ENCODE assay signal across 27 cellular contexts in the genomic region with DNA sequence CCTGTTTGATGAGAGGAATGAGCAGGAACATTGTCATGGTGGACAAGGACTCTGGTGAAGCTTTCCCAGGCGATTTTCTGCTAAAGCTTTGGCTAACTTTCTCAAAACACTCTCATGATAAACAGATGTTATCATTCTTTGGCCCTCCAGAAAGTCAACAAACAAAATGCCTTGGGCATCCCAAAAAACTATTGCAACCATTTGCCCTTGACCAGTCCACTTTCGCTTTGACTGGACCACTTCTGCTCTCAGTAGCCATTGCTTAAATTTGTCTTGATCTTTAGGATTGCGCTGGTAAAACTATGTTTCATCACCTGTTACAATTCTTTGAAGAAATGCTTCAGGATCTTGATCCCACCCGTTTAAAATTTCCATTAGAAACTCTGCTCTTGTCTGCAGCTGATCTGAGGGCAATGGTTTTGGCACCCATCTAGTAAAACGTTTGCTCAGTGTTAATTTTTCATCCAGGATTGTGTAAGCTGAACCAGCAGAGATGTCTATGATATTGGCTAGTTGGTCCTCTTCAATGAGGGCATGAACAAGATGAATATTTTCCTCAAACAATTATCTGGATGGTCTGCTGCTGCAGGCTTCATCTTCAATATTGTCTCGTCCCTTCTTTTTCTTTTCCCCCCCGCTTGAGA. TPM values are rescaled to one million over a fixed set of nuclear protein-coding genes. Genes with fewer than 3 reads are reported as not detected.
"Had no signal": no experiment of that assay in that cellular context is flagged by ENCODE, and none has a peak within 500 bp of the region (broad histone marks: within the 10 kb centered on the region; RNA-seq: fewer than 3 reads in every experiment).

No MANE protein-coding gene starts in this region.

- H3K36me3 ChIP-seq: breast epithelium had no signal

- DNase-seq: activated CD4-positive, alpha-beta T cell treated with anti-CD3 and anti-CD28 coated beads for 48 hours; activated CD4-positive, alpha-beta T cell treated with anti-CD3 and anti-CD28 coated beads, Interleukin-2, amount 50 U/mL, for 4 hours; activated CD4-positive, CD25-positive, alpha-beta regulatory T cell treated with anti-CD3 and anti-CD28 coated beads, Interleukin-2, amount 50 U/mL, for 72 hours; activated CD8-positive, alpha-beta memory T cell treated with anti-CD3 and anti-CD28 coated beads, Interleukin-2, amount 50 U/mL, for 48 hours; activated CD8-positive, alpha-beta T cell treated with anti-CD3 and anti-CD28 coated beads, Interleukin-2, amount 10 ng/mL, durations not matched to agents 7 days and 5 days; activated effector memory CD4-positive, alpha-beta T cell treated with Interleukin-2 at 50 U/mL for 16 hours; activated naive CD4-positive, alpha-beta T cell; activated T-cell treated with anti-CD3 and anti-CD28 coated beads, Interleukin-2, amount 50 U/mL, for 1 hour; aorta; caudate nucleus; MM.1S; NCI-H1105; NCI-H1436; NCI-H1694 treated with DMSO at 0.1 percent for 48 hours; NCI-H2029 treated with DMSO at 0.1 percent for 48 hours; NCI-H345; NCI-H510A; NCI-H69; PC-3; SHP77 treated with DMSO at 0.1 percent for 48 hours had no signal

- H3K4me1 ChIP-seq: breast epithelium had no signal

- H3K27ac Mint-ChIP-seq: activated CD8-positive, alpha-beta T cell treated with anti-CD3 and anti-CD28 coated beads, Interleukin-2, amount 10 ng/mL, durations not matched to agents 7 days and 5 days; activated naive CD4-positive, alpha-beta T cell treated with anti-CD3 and anti-CD28 coated beads, Interleukin-2, amount 50 U/mL, for 24 hours; activated T-helper 1 cell treated with anti-CD3 and anti-CD28 coated beads, Interleukin-12 subunit alpha, Interleukin-12 subunit beta, Interleukin-2, Interleukin-4 antibody, amounts not matched to agents 30 ng/mL and 10 ng/mL and 1 ng/mL, durations not matched to agents 14 hours and 24 hours and 36 hours; T-helper 1 cell treated with Interleukin-12 subunit alpha and Interleukin-12 subunit beta and Interleukin-4 antibody, amounts not matched to agents 30 μg/mL and 1 μg/mL, for 36 hours; WTC11 had no signal

- ATAC-seq: activated CD8-positive, alpha-beta T cell treated with anti-CD3 and anti-CD28 coated beads, Interleukin-2, amount 10 ng/mL, durations not matched to agents 7 days and 5 days; PC-3; WTC11 had no signal

- H3K9me3 Mint-ChIP-seq: activated naive CD4-positive, alpha-beta T cell treated with anti-CD3 and anti-CD28 coated beads, Interleukin-2, amount 50 U/mL, for 24 hours; activated T-helper 1 cell treated with anti-CD3 and anti-CD28 coated beads, Interleukin-12 subunit alpha, Interleukin-12 subunit beta, Interleukin-2, Interleukin-4 antibody, amounts not matched to agents 30 ng/mL and 10 ng/mL and 1 ng/mL, durations not matched to agents 14 hours and 24 hours and 36 hours; T-helper 1 cell treated with Interleukin-12 subunit alpha and Interleukin-12 subunit beta and Interleukin-4 antibody, amounts not matched to agents 30 μg/mL and 1 μg/mL, for 36 hours; WTC11 had no signal

- H3K9me3 ChIP-seq: breast epithelium had no signal

- H3K4me3 ChIP-seq: breast epithelium had no signal

- H3K27ac ChIP-seq: breast epithelium had no signal

- H3K4me3 Mint-ChIP-seq: activated CD8-positive, alpha-beta T cell treated with anti-CD3 and anti-CD28 coated beads, Interleukin-2, amount 10 ng/mL, durations not matched to agents 7 days and 5 days; activated naive CD4-positive, alpha-beta T cell treated with anti-CD3 and anti-CD28 coated beads, Interleukin-2, amount 50 U/mL, for 24 hours; activated T-helper 1 cell treated with anti-CD3 and anti-CD28 coated beads, Interleukin-12 subunit alpha, Interleukin-12 subunit beta, Interleukin-2, Interleukin-4 antibody, amounts not matched to agents 30 ng/mL and 10 ng/mL and 1 ng/mL, durations not matched to agents 14 hours and 24 hours and 36 hours; T-helper 1 cell treated with Interleukin-12 subunit alpha and Interleukin-12 subunit beta and Interleukin-4 antibody, amounts not matched to agents 30 μg/mL and 1 μg/mL, for 36 hours; WTC11 had no signal

- H3K27me3 ChIP-seq: breast epithelium had no signal

- FAIRE-seq: RCC 7860 had no signal

- H3K27me3 Mint-ChIP-seq: activated naive CD4-positive, alpha-beta T cell treated with anti-CD3 and anti-CD28 coated beads, Interleukin-2, amount 50 U/mL, for 24 hours had no signal

- H3K36me3 Mint-ChIP-seq: WTC11 had no signal

RNA-seq across cellular contexts. Expression of a gene that starts 54.5 kb away (rescaled TPM):
- total RNA-seq: PC-3, SK-MEL-5 had no signal
